Comparison of ENCODE assay signal across 26 cellular contexts in the genomic region with DNA sequence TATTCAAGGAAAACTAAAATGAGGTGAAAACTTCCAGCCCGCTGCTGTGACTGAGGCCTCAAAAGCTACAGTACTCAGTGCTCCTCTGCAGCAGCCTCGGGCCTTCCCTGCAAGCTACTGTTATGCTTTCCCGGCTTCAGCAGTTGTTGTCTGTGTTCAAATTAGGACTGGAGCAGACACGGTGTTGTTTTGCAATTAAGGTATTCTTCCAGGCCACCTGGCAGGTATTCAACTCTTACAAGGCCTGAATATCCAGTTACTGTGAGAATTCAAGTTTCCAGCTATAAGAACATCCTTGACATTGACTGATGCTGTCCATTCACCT.
"Had no signal": no experiment of that assay in that cellular context is flagged by ENCODE, and none has a peak within 500 bp of the region (broad histone marks: within the 10 kb centered on the region; RNA-seq: fewer than 3 reads in every experiment).

No MANE protein-coding gene starts in this region.

- FAIRE-seq: frontal cortex, islet of Langerhans, pancreas had no signal

- DNase-seq: activated B cell treated with CpG ODN at 0.5 μM for 24 hours; activated CD4-positive, alpha-beta T cell treated with anti-CD3 and anti-CD28 coated beads, Interleukin-2, amount 50 U/mL, for 1 hour; activated CD8-positive, alpha-beta T cell treated with anti-CD3 and anti-CD28 coated beads for 36 hours; activated gamma-delta T cell treated with Interleukin-2 at 50 U/mL for 16 hours; activated naive CD4-positive, alpha-beta T cell treated with anti-CD3 and anti-CD28 coated beads, Interleukin-2, amount 50 U/mL, for 16 hours; activated naive CD8-positive, alpha-beta T cell treated with anti-CD3 and anti-CD28 coated beads, Interleukin-2, amount 50 U/mL, for 24 hours; activated T-cell treated with anti-CD3 and anti-CD28 coated beads, Interleukin-2, amount 50 U/mL, for 4 hours; amygdala; effector CD4-positive, alpha-beta T cell; glutamatergic neuron; left ventricle myocardium superior; nucleus accumbens; pancreas; psoas muscle; spleen; stimulated activated naive CD4-positive, alpha-beta T cell; tibial artery had no signal

- H3K27me3 Mint-ChIP-seq: activated B cell treated with CpG ODN at 0.5 μM for 24 hours; activated CD8-positive, alpha-beta T cell treated with anti-CD3 and anti-CD28 coated beads for 36 hours; activated naive CD8-positive, alpha-beta T cell treated with anti-CD3 and anti-CD28 coated beads, Interleukin-2, amount 50 U/mL, for 24 hours; activated T-helper 17 cell treated with anti-CD3 and anti-CD28 coated beads, Interleukin-2, amount 50 U/mL, for 72 hours; central memory CD8-positive, alpha-beta T cell; dendritic cell treated with granulocyte-macrophage colony-stimulating factor and Interleukin-4, amounts not matched to agents 40 ng/mL and 50 ng/mL, for 4 days had no signal

- H3K4me1 ChIP-seq: breast epithelium, tibial artery had no signal

- H3K4me1 Mint-ChIP-seq: activated naive CD8-positive, alpha-beta T cell treated with anti-CD3 and anti-CD28 coated beads, Interleukin-2, amount 50 U/mL, for 24 hours; activated T-helper 17 cell treated with anti-CD3 and anti-CD28 coated beads, Interleukin-2, amount 50 U/mL, for 72 hours had no signal

- H3K4me3 Mint-ChIP-seq: activated B cell treated with CpG ODN at 0.5 μM for 24 hours; activated CD8-positive, alpha-beta T cell treated with anti-CD3 and anti-CD28 coated beads for 36 hours; activated naive CD8-positive, alpha-beta T cell treated with anti-CD3 and anti-CD28 coated beads, Interleukin-2, amount 50 U/mL, for 24 hours; activated T-cell treated with anti-CD3 and anti-CD28 coated beads, Interleukin-2, amount 50 U/mL, for 4 hours; activated T-helper 17 cell treated with anti-CD3 and anti-CD28 coated beads, Interleukin-2, amount 50 U/mL, for 72 hours; central memory CD8-positive, alpha-beta T cell; dendritic cell treated with granulocyte-macrophage colony-stimulating factor and Interleukin-4, amounts not matched to agents 40 ng/mL and 50 ng/mL, for 4 days; T-helper 2 cell treated with Interferon-gamma antibody and Interleukin-4, amounts not matched to agents 5 μg/mL and 100 μg/mL, for 36 hours had no signal

- H3K4me3 ChIP-seq: breast epithelium, pancreas, psoas muscle, spleen, suprapubic skin, tibial artery had no signal

- ATAC-seq: activated CD8-positive, alpha-beta T cell treated with anti-CD3 and anti-CD28 coated beads for 36 hours; activated naive CD8-positive, alpha-beta T cell treated with anti-CD3 and anti-CD28 coated beads, Interleukin-2, amount 50 U/mL, for 24 hours; activated T-cell treated with anti-CD3 and anti-CD28 coated beads, Interleukin-2, amount 50 U/mL, for 4 hours; activated T-helper 17 cell treated with anti-CD3 and anti-CD28 coated beads, Interleukin-2, amount 50 U/mL, for 72 hours; left ventricle myocardium superior had no signal

- H3K27me3 ChIP-seq: breast epithelium, pancreas, spleen, suprapubic skin, tibial artery had no signal

- H3K27ac Mint-ChIP-seq: activated CD8-positive, alpha-beta T cell treated with anti-CD3 and anti-CD28 coated beads for 36 hours; activated naive CD8-positive, alpha-beta T cell treated with anti-CD3 and anti-CD28 coated beads, Interleukin-2, amount 50 U/mL, for 24 hours; activated T-helper 17 cell treated with anti-CD3 and anti-CD28 coated beads, Interleukin-2, amount 50 U/mL, for 72 hours; dendritic cell treated with granulocyte-macrophage colony-stimulating factor and Interleukin-4, amounts not matched to agents 40 ng/mL and 50 ng/mL, for 4 days; T-helper 2 cell treated with Interferon-gamma antibody and Interleukin-4, amounts not matched to agents 5 μg/mL and 100 μg/mL, for 36 hours had no signal

- H3K9me3 Mint-ChIP-seq: activated B cell treated with CpG ODN at 0.5 μM for 24 hours; activated CD8-positive, alpha-beta T cell treated with anti-CD3 and anti-CD28 coated beads for 36 hours; activated naive CD8-positive, alpha-beta T cell treated with anti-CD3 and anti-CD28 coated beads, Interleukin-2, amount 50 U/mL, for 24 hours; activated T-cell treated with anti-CD3 and anti-CD28 coated beads, Interleukin-2, amount 50 U/mL, for 4 hours; activated T-helper 17 cell treated with anti-CD3 and anti-CD28 coated beads, Interleukin-2, amount 50 U/mL, for 72 hours; central memory CD8-positive, alpha-beta T cell; dendritic cell treated with granulocyte-macrophage colony-stimulating factor and Interleukin-4, amounts not matched to agents 40 ng/mL and 50 ng/mL, for 4 days; T-helper 2 cell treated with Interferon-gamma antibody and Interleukin-4, amounts not matched to agents 5 μg/mL and 100 μg/mL, for 36 hours had no signal

- H3K27ac ChIP-seq: breast epithelium, epithelial cell of prostate, pancreas, psoas muscle, suprapubic skin, tibial artery had no signal

- H3K9me3 ChIP-seq: breast epithelium, pancreas, psoas muscle, spleen, suprapubic skin, tibial artery had no signal
